8 cellular contexts compared by ENCODE assay signal in the genomic region with DNA sequence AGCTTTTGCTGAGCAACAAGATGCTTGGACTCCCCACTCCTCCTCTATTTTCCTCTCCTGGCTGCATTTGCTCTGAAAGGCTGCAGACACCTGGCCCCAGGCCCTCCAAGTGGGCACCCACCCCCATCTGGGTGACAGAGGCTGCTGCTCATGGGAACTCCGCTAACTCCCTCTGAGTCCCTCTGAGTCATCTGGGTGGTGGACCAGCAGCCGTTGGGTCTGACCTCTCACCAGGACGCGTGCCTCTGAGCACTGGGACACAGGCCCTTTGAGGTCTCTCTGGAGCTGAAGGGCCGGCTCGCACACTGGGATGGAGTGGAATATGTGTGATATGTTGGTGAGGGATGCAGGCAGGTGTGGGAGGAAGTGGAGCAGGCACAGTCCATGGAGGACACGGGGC.
DNase-seq lines count a peak whose midpoint lies in the region; ATAC-seq, FAIRE-seq and TF ChIP-seq lines count a peak whose summit lies in the region.
"Not testable (repeated sequence)": the region's sequence is repeated elsewhere in the genome, so short reads cannot be mapped to it uniquely, and the experiment has no call there.

No MANE protein-coding gene starts in this region.

- not testable (repeated sequence) for DNase-seq in GM12892 (ENCODE audit: insufficient read length); GM12878 (ENCODE audit: low read depth, low spot score); natural killer cell treated with Interleukin-12 subunit alpha and Interleukin-12 subunit beta and Interleukin-15 and Interleukin-18, amount 100 ng/mL, for 72 hours (ENCODE audit: low spot score); stimulated activated naive B cell treated with anti-CD40 and anti-IgM and Interleukin-4, amounts not matched to agents 10 μg/mL and 1 μg/mL and 100 μg/mL, for 72 hours; aorta
- peak; percentile 13 for DNase-seq in HT1080 (ENCODE audit: low read depth)
- DNase-seq in MG63, result peak; percentile 2

- H3K27me3 Mint-ChIP-seq in natural killer cell treated with Interleukin-12 subunit alpha and Interleukin-12 subunit beta and Interleukin-15 and Interleukin-18, amount 100 ng/mL, for 72 hours; stimulated activated naive B cell treated with anti-CD40 and anti-IgM and Interleukin-4, amounts not matched to agents 10 μg/mL and 1 μg/mL and 100 μg/mL, for 72 hours: not testable (repeated sequence)

- H4K20me1 ChIP-seq in GM12878 (ENCODE audit: control insufficient read depth, insufficient read depth), result not testable (repeated sequence)

- not testable (repeated sequence) for TF ChIP-seq RAD21 in GM12878 (IDR thresholded peaks at IDR 0.05; ENCODE audit: insufficient read depth, low read depth, low read length)

- not testable (repeated sequence) for H3K4me2 ChIP-seq in GM12878 (ENCODE audit: control insufficient read depth, insufficient read depth)

- H3K36me3 ChIP-seq in MG63; GM12878 (ENCODE audit: control insufficient read depth in 2 of 2, insufficient read depth in 2 of 2, low read length in 1 of 2); aorta (ENCODE audit: control insufficient read depth in 1 of 2, insufficient read depth in 2 of 2, low read length in 1 of 2): not testable (repeated sequence)

- RAD21 ChIA-PET in GM12878 (lab: Charles Lee; ENCODE audit: unreplicated experiment), result not testable (repeated sequence)

- CTCF ChIA-PET in GM12878 (lab: Yijun Ruan, JAX), result not testable (repeated sequence)

- not testable (repeated sequence) for H3K4me3 ChIP-seq in MG63; GM12878; aorta (ENCODE audit: low read length in 2 of 2)

- POLR2A ChIA-PET in GM12878 (lab: Charles Lee), result not testable (repeated sequence)

- H3K27ac Mint-ChIP-seq in natural killer cell treated with Interleukin-12 subunit alpha and Interleukin-12 subunit beta and Interleukin-15 and Interleukin-18, amount 100 ng/mL, for 72 hours, result not testable (repeated sequence)
- H3K27ac Mint-ChIP-seq in stimulated activated naive B cell treated with anti-CD40 and anti-IgM and Interleukin-4, amounts not matched to agents 10 μg/mL and 1 μg/mL and 100 μg/mL, for 72 hours, result peak overlapping the region; percentile 77

- H3K9me3 ChIP-seq in MG63; GM12878 (replicated peaks; ENCODE audit: control insufficient read depth, insufficient read depth, low read length); aorta (ENCODE audit: control insufficient read depth, low read length): not testable (repeated sequence)

- in situ Hi-C loops in GM12878 (cut with MboI), result not testable (repeated sequence)

- H3K9me3 Mint-ChIP-seq in natural killer cell treated with Interleukin-12 subunit alpha and Interleukin-12 subunit beta and Interleukin-15 and Interleukin-18, amount 100 ng/mL, for 72 hours; stimulated activated naive B cell treated with anti-CD40 and anti-IgM and Interleukin-4, amounts not matched to agents 10 μg/mL and 1 μg/mL and 100 μg/mL, for 72 hours: not testable (repeated sequence)

- TF ChIP-seq POLR2A in GM12892 (IDR thresholded peaks at IDR 0.05; ENCODE audit: low read depth, low read length); GM12878 (IDR thresholded peaks at IDR 0.05; ENCODE audit: low read depth, low read length): not testable (repeated sequence)

- H3K27me3 ChIP-seq in MG63; GM12878 (replicated peaks in 1 of 2; ENCODE audit: control insufficient read depth in 2 of 2, insufficient read depth in 2 of 2, low read length in 1 of 2); aorta (ENCODE audit: control insufficient read depth in 1 of 2, insufficient read depth in 2 of 2, low read length in 1 of 2): not testable (repeated sequence)

- H2AFZ ChIP-seq in GM12878 (ENCODE audit: control insufficient read depth, low read depth, low read length), result not testable (repeated sequence)

- intact Hi-C loops in GM12878 (cut with micrococcal nuclease; ENCODE audit: unreplicated experiment); aorta (cut with DNase I): not testable (repeated sequence)

- WGBS in GM12878 (ENCODE audit: insufficient coverage, insufficient replicate concordance, low lambda C conversion rate, missing lambda C conversion rate), result 100% methylated on average over 4 of the region's 7 CpGs
- 75 to 91% methylated on average over 2 to 4 of the region's 7 CpGs for WGBS in aorta, 2 donors

- not testable (repeated sequence) for TF ChIP-seq EP300 in GM12878 (IDR thresholded peaks at IDR 0.05; ENCODE audit: borderline replicate concordance in 1 of 2, control insufficient read depth in 1 of 2, low read depth in 2 of 2, low read length in 2 of 2)

- not testable (repeated sequence) for H3K27ac ChIP-seq in GM12878 (ENCODE audit: control insufficient read depth, insufficient read depth); aorta (ENCODE audit: low read depth in 1 of 2, low read length in 2 of 2)

- not testable (repeated sequence) for H3K9ac ChIP-seq in GM12878 (ENCODE audit: control insufficient read depth, insufficient read depth, low read length)

- peak; percentile 27 for FAIRE-seq in GM12892 (lab: Jason Lieb, UNC)
- FAIRE-seq in GM12878 (lab: Jason Lieb, UNC), result not testable (repeated sequence)

- not testable (repeated sequence) for H3K4me1 Mint-ChIP-seq in natural killer cell treated with Interleukin-12 subunit alpha and Interleukin-12 subunit beta and Interleukin-15 and Interleukin-18, amount 100 ng/mL, for 72 hours (ENCODE audit: low read depth in 2 of 2); stimulated activated naive B cell treated with anti-CD40 and anti-IgM and Interleukin-4, amounts not matched to agents 10 μg/mL and 1 μg/mL and 100 μg/mL, for 72 hours

- SMC1A ChIA-PET in GM12878 (lab: Charles Lee; ENCODE audit: uncharacterized antibody, unreplicated experiment), result not testable (repeated sequence)

- not testable (repeated sequence) for H3K79me2 ChIP-seq in GM12878 (ENCODE audit: control insufficient read depth, insufficient read depth, low read length)

- ATAC-seq in GM12878 (peak; percentile 53), esophagus mucosa (peak; percentile 12), aorta (ENCODE audit: low FRiP score) (peak; percentile 36)
- ATAC-seq in natural killer cell treated with Interleukin-12 subunit alpha and Interleukin-12 subunit beta and Interleukin-15 and Interleukin-18, amount 100 ng/mL, for 72 hours, result peak; percentile 21 to 30
- not testable (repeated sequence) for ATAC-seq in stimulated activated naive B cell treated with anti-CD40 and anti-IgM and Interleukin-4, amounts not matched to agents 10 μg/mL and 1 μg/mL and 100 μg/mL, for 72 hours (replicated peaks)

- not testable (repeated sequence) for H3K36me3 Mint-ChIP-seq in natural killer cell treated with Interleukin-12 subunit alpha and Interleukin-12 subunit beta and Interleukin-15 and Interleukin-18, amount 100 ng/mL, for 72 hours; stimulated activated naive B cell treated with anti-CD40 and anti-IgM and Interleukin-4, amounts not matched to agents 10 μg/mL and 1 μg/mL and 100 μg/mL, for 72 hours

- H3K4me1 ChIP-seq in GM12878 (ENCODE audit: control insufficient read depth, insufficient read depth, low read length); aorta (ENCODE audit: control insufficient read depth in 1 of 2, insufficient read depth in 2 of 2, low read length in 2 of 2): not testable (repeated sequence)

- not testable (repeated sequence) for H3K4me3 Mint-ChIP-seq in natural killer cell treated with Interleukin-12 subunit alpha and Interleukin-12 subunit beta and Interleukin-15 and Interleukin-18, amount 100 ng/mL, for 72 hours; stimulated activated naive B cell treated with anti-CD40 and anti-IgM and Interleukin-4, amounts not matched to agents 10 μg/mL and 1 μg/mL and 100 μg/mL, for 72 hours

- not testable (repeated sequence) for TF ChIP-seq CTCF in GM12878 (IDR thresholded peaks at IDR 0.05 in 2 of 3, conservative IDR thresholded peaks at IDR 0.05 in 1 of 3; ENCODE audit: control insufficient read depth in 2 of 3, extremely low read depth in 1 of 3, insufficient read depth in 1 of 3, low read depth in 3 of 3, low read length in 3 of 3)

- BruUV-seq in GM12878 (replicated peaks; lab: Mats Ljungman, UMichigan), result not testable (repeated sequence)
